In the genomic region with DNA sequence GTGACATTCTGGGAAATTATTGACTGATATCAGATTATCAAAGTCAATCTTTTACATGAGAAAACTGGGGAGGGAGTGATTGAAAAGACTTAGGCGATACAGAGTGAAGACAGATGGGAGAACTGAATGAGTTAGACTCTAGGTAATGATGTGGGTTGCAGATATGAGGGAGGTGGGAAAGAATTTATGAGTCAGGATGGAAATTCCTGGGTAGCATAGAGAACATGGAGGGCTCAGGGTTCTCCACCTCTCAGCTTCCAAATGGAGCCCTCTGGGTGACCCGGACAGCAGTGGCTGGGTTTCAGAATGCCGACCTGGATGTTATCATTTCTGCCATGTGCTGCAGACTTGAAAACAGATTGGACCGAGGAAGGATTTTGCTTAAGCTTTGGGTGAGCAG, we compare ENCODE assay signal across 17 cellular contexts.
DNase-seq lines count a peak whose midpoint lies in the region; ATAC-seq and FAIRE-seq lines count a peak whose summit lies in the region.
"Had no signal": no experiment of that assay in that cellular context is flagged by ENCODE, and none has a peak within 500 bp of the region (broad histone marks: within the 10 kb centered on the region; RNA-seq: fewer than 3 reads in every experiment).

No MANE protein-coding gene starts in this region.

- DNase-seq in ACHN, result peak; percentile 73
- DNase-seq in HTR-8/SVneo (ENCODE audit: insufficient read length, low spot score), result peak; percentile 21
- peak; percentile 76 for DNase-seq in astrocyte of the hippocampus (ENCODE audit: low read depth, low spot score)
- peak; percentile 70 for DNase-seq in islet precursor cell
- no peak for DNase-seq in SIG-M5 (lab: John Stamatoyannopoulos, UW)
- DNase-seq in HuH-7 (ENCODE audit: low spot score), result no peak
- DNase-seq in DMS53 (lab: John Stamatoyannopoulos, UW), result no peak
- DNase-seq: activated CD4-positive, alpha-beta T cell treated with anti-CD3 and anti-CD28 coated beads for 48 hours; CD8-positive, alpha-beta T cell; naive thymus-derived CD8-positive, alpha-beta T cell; NCI-H2081 treated with DMSO at 0.1 percent for 48 hours; NCI-H69; right cardiac atrium; T-helper 9 cell had no signal

- in situ Hi-C loops in ACHN (cut with HindIII; ENCODE audit: low pct_ligation_motif_present, low pct_unique_long_range_greater_than_20kb, low sequenced_read_pairs), result no loop called here

- no peak for FAIRE-seq in HTR-8/SVneo (lab: Jason Lieb, UNC)
- FAIRE-seq: G401.6 had no signal

- ATAC-seq in GM21825 (IDR thresholded peaks at IDR 0.05; ENCODE audit: unreplicated experiment), result no peak
- ATAC-seq: A549; CD8-positive, alpha-beta T cell; naive thymus-derived CD8-positive, alpha-beta T cell; right cardiac atrium had no signal

Comparison
In these comparisons a context has a peak if more than half of its experiments do, and no peak if none do; other contexts are left out.
1. DNase-seq: peak in ACHN (single experiment), HTR-8/SVneo (single experiment), astrocyte of the hippocampus (single experiment) and islet precursor cell (single experiment); none in SIG-M5 (single experiment), HuH-7 (single experiment) and DMS53 (single experiment).